ENCODE assay signal across 33 cellular contexts in the genomic region with DNA sequence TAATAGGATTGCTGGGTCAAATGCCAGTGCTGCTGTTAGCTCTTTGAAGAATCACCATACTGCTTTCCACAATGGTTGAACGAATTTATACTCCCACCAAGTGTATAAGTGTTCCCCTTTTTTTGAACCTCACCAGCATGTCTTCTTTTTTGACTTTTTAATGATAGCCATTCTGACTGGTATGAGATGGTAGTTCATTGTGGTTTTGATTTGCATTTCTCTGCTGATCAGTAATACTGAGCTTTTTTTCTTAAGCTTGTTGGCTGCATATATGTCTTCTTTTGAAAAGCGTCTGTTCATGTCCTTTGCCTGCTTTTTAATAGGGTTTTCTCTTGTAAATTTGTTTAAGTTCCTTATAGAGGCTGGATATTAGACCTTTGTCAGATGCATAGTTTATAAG.
"Had no signal": no experiment of that assay in that cellular context is flagged by ENCODE, and none has a peak within 500 bp of the region (broad histone marks: within the 10 kb centered on the region; RNA-seq: fewer than 3 reads in every experiment).

No MANE protein-coding gene starts in this region.

- H3K9me3 Mint-ChIP-seq: activated B cell treated with CpG ODN at 0.5 μM for 24 hours; activated CD8-positive, alpha-beta T cell treated with anti-CD3 and anti-CD28 coated beads for 36 hours; activated naive CD4-positive, alpha-beta T cell treated with anti-CD3 and anti-CD28 coated beads, Interleukin-2, amount 50 U/mL, for 24 hours; activated naive CD8-positive, alpha-beta T cell treated with anti-CD3 and anti-CD28 coated beads, Interleukin-2, amount 10 ng/mL, durations not matched to agents 7 days and 5 days; activated T-cell treated with anti-CD3 and anti-CD28 coated beads, Interleukin-2, amount 50 U/mL, for 72 hours; activated T-helper 17 cell treated with anti-CD3 and anti-CD28 coated beads, Interleukin-2, amount 50 U/mL, for 72 hours; central memory CD8-positive, alpha-beta T cell had no signal

- H3K27me3 Mint-ChIP-seq: activated B cell treated with CpG ODN at 0.5 μM for 24 hours; activated CD8-positive, alpha-beta T cell treated with anti-CD3 and anti-CD28 coated beads for 36 hours; activated naive CD4-positive, alpha-beta T cell treated with anti-CD3 and anti-CD28 coated beads, Interleukin-2, amount 50 U/mL, for 24 hours; activated naive CD8-positive, alpha-beta T cell treated with anti-CD3 and anti-CD28 coated beads, Interleukin-2, amount 10 ng/mL, durations not matched to agents 7 days and 5 days; activated T-helper 17 cell treated with anti-CD3 and anti-CD28 coated beads, Interleukin-2, amount 50 U/mL, for 72 hours; central memory CD8-positive, alpha-beta T cell had no signal

- ATAC-seq: activated CD8-positive, alpha-beta T cell treated with anti-CD3 and anti-CD28 coated beads for 36 hours; activated T-cell treated with anti-CD3 and anti-CD28 coated beads, Interleukin-2, amount 50 U/mL, for 72 hours; activated T-helper 17 cell treated with anti-CD3 and anti-CD28 coated beads, Interleukin-2, amount 50 U/mL, for 72 hours; Right ventricle myocardium inferior; SK-N-SH treated with all-trans-retinoic acid at 6 μM for 48 hours had no signal

- DNase-seq: activated B cell treated with CpG ODN at 0.5 μM for 24 hours; activated CD4-positive, alpha-beta T cell treated with anti-CD3 and anti-CD28 coated beads for 4 hours; activated CD4-positive, alpha-beta T cell treated with anti-CD3 and anti-CD28 coated beads, Interleukin-2, amount 50 U/mL, for 4 hours; activated CD4-positive, CD25-positive, alpha-beta regulatory T cell treated with anti-CD3 and anti-CD28 coated beads, Interleukin-2, amount 50 U/mL, for 72 hours; activated CD8-positive, alpha-beta T cell treated with anti-CD3 and anti-CD28 coated beads for 36 hours; activated effector memory CD4-positive, alpha-beta T cell treated with anti-CD3 and anti-CD28 coated beads, Interleukin-2, amount 50 U/mL, for 16 hours; activated naive CD4-positive, alpha-beta T cell; activated naive CD8-positive, alpha-beta T cell treated with anti-CD3 and anti-CD28 coated beads, Interleukin-2, amount 10 ng/mL, durations not matched to agents 7 days and 5 days; activated T-cell treated with anti-CD3 and anti-CD28 coated beads, Interleukin-2, amount 50 U/mL, for 1 hour; activated T-cell treated with anti-CD3 and anti-CD28 coated beads, Interleukin-2, amount 50 U/mL, for 72 hours; amygdala; NCI-H1092 treated with DMSO at 0.1 percent for 48 hours; NCI-H1417; NCI-H146; NCI-H187; NCI-H2029 treated with DMSO at 0.1 percent for 48 hours; NCI-H2107; NCI-H2171; NCI-H510A; NCI-H526; NCI-H748 treated with DMSO at 0.1 percent for 48 hours; NK-92 treated with Interleukin-12 subunit alpha and Interleukin-12 subunit beta, amount 100 ng/mL, for 24 hours; PC-9; SIG-M5; SW 1271; T-helper 1 cell; T-helper 2 cell; T-helper 9 cell had no signal

- H3K27ac Mint-ChIP-seq: activated B cell treated with CpG ODN at 0.5 μM for 24 hours; activated CD8-positive, alpha-beta T cell treated with anti-CD3 and anti-CD28 coated beads for 36 hours; activated naive CD4-positive, alpha-beta T cell treated with anti-CD3 and anti-CD28 coated beads, Interleukin-2, amount 50 U/mL, for 24 hours; activated naive CD8-positive, alpha-beta T cell treated with anti-CD3 and anti-CD28 coated beads, Interleukin-2, amount 10 ng/mL, durations not matched to agents 7 days and 5 days; activated T-cell treated with anti-CD3 and anti-CD28 coated beads, Interleukin-2, amount 50 U/mL, for 72 hours; activated T-helper 17 cell treated with anti-CD3 and anti-CD28 coated beads, Interleukin-2, amount 50 U/mL, for 72 hours had no signal

- H3K4me3 Mint-ChIP-seq: activated B cell treated with CpG ODN at 0.5 μM for 24 hours; activated CD8-positive, alpha-beta T cell treated with anti-CD3 and anti-CD28 coated beads for 36 hours; activated naive CD4-positive, alpha-beta T cell treated with anti-CD3 and anti-CD28 coated beads, Interleukin-2, amount 50 U/mL, for 24 hours; activated naive CD8-positive, alpha-beta T cell treated with anti-CD3 and anti-CD28 coated beads, Interleukin-2, amount 10 ng/mL, durations not matched to agents 7 days and 5 days; activated T-cell treated with anti-CD3 and anti-CD28 coated beads, Interleukin-2, amount 50 U/mL, for 72 hours; activated T-helper 17 cell treated with anti-CD3 and anti-CD28 coated beads, Interleukin-2, amount 50 U/mL, for 72 hours; central memory CD8-positive, alpha-beta T cell had no signal
